31 cellular contexts compared by ENCODE assay signal in the genomic region with DNA sequence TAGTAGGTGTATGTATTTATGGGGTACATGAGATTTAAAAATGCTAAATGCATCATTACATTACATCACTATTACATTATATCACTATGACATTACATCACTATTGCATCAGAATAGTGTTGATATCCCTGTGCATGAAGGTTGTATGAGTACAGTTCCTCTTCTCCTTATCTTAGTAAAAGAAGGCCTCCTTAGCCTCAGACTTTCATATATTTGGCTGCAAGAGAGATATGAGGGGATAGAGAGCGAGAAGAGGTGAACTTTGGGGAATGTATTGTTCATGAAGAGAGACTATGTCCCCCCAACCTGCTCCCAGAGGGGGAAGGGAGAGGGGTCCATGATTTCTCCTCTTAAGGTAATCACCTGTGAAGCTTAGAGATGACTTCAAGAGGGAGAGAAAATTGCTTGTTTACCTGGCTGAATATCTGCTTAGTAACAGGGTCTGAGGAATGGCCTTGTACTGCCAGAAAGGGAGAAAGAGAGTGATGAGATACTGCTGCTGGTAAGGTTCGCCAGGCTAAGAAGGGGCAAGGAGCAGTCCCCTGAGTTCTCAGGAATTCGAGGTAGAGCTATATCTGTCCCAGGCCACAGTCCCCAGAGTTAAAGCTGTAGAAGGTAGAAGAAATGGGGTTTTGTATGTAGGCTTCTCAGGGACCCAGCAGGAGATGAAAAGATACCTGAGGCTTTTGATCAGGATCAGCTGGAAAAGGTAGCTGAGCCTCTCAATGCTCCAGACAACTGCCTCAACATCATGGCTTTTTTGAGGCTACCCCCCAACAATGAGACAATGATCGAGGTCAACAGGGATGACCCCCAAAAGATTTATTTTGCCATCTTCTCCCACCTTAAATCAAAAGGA.
DNase-seq lines count a peak whose midpoint lies in the region; ATAC-seq, FAIRE-seq and TF ChIP-seq lines count a peak whose summit lies in the region.
"Had no signal": no experiment of that assay in that cellular context is flagged by ENCODE, and none has a peak within 500 bp of the region (broad histone marks: within the 10 kb centered on the region; RNA-seq: fewer than 3 reads in every experiment).

No MANE protein-coding gene starts in this region.

- POLR2A ChIA-PET in K562 (lab: Yijun Ruan, JAX) = interaction anchor here (0.6 to 1.9 kb wide), 7 partner anchors 10 to 210 kb away, joined by 3 to 6 read pairs (median 4); partner anchors contain the start of gene ING3
- POLR2A ChIA-PET in naive thymus-derived CD8-positive, alpha-beta T cell (lab: Charles Lee) = no interaction called here

- H3K9me1 ChIP-seq in K562 (ENCODE audit: control insufficient read depth, insufficient read depth, low read length) = no peaks in the 10 kb centered on the region

- H4K20me1 ChIP-seq in Karpas-422 (ENCODE audit: insufficient read depth, low read depth, low read length) (no peaks in the 10 kb centered on the region), K562 (replicated peaks; ENCODE audit: control insufficient read depth, insufficient read depth, low read length) (no peaks in the 10 kb centered on the region)

- H3K4me1 ChIP-seq in Karpas-422 (ENCODE audit: low read length) = no peaks in the 10 kb centered on the region
- H3K4me1 ChIP-seq in K562 (replicated peaks in 1 of 2; ENCODE audit: control insufficient read depth in 2 of 2, insufficient read depth in 2 of 2, low read length in 2 of 2) = peaks cover 0 to 9% of the 10 kb centered on the region in 2 experiments; a peak in 2 of 5 replicates
- no peaks in the 10 kb centered on the region for H3K4me1 ChIP-seq in pancreas
- H3K4me1 ChIP-seq: A549, ascending aorta, suprapubic skin had no signal

- peak overlapping the region; percentile 86 for H3K27ac Mint-ChIP-seq in activated T-cell treated with anti-CD3 and anti-CD28 coated beads, Interleukin-2, amount 50 U/mL, for 72 hours
- H3K27ac Mint-ChIP-seq in naive thymus-derived CD8-positive, alpha-beta T cell = no peak overlapping the region
- no peak overlapping the region for H3K27ac Mint-ChIP-seq in activated CD8-positive, alpha-beta memory T cell treated with anti-CD3 and anti-CD28 coated beads, Interleukin-2, amount 10 ng/mL, durations not matched to agents 7 days and 5 days
- H3K27ac Mint-ChIP-seq: activated CD8-positive, alpha-beta T cell treated with anti-CD3 and anti-CD28 coated beads for 36 hours; activated naive CD8-positive, alpha-beta T cell treated with anti-CD3 and anti-CD28 coated beads, Interleukin-2, amount 10 ng/mL, durations not matched to agents 7 days and 5 days; CD4-positive, alpha-beta T cell; immature natural killer cell; stimulated activated effector memory CD8-positive, alpha-beta T cell treated with anti-CD3 and anti-CD28 coated beads, Interleukin-12 subunit alpha, Interleukin-12 subunit beta, amount 100 ng/mL, for 72 hours had no signal

- 0 out of 2 replicates have a peak, but pooled peaks have one; percentile 46 for TF ChIP-seq POLR2A in K562 (conservative IDR thresholded peaks at IDR 0.05)

- no peaks in the 10 kb centered on the region for H3K9me2 ChIP-seq in Karpas-422 (replicated peaks; ENCODE audit: insufficient read depth, low read length)

- 65% methylated on average over 4 of the region's 4 CpGs for WGBS in K562 (ENCODE audit: insufficient coverage, low coverage, missing lambda C conversion rate)
- WGBS in pancreas, 2 donors = 66 to 74% methylated on average over 4 of the region's 4 CpGs

- no peaks in the 10 kb centered on the region for H3K36me3 Mint-ChIP-seq in activated T-cell treated with anti-CD3 and anti-CD28 coated beads, Interleukin-2, amount 50 U/mL, for 72 hours (ENCODE audit: insufficient read depth in 2 of 2)
- H3K36me3 Mint-ChIP-seq in activated T-cell treated with anti-CD3 and anti-CD28 coated beads, Interleukin-2, amount 50 U/mL, for 4 hours (ENCODE audit: insufficient read depth) = no peaks in the 10 kb centered on the region
- H3K36me3 Mint-ChIP-seq in naive thymus-derived CD8-positive, alpha-beta T cell = no peaks in the 10 kb centered on the region
- no peaks in the 10 kb centered on the region for H3K36me3 Mint-ChIP-seq in activated CD8-positive, alpha-beta memory T cell treated with anti-CD3 and anti-CD28 coated beads, Interleukin-2, amount 10 ng/mL, durations not matched to agents 7 days and 5 days
- H3K36me3 Mint-ChIP-seq: activated naive CD8-positive, alpha-beta T cell treated with anti-CD3 and anti-CD28 coated beads, Interleukin-2, amount 10 ng/mL, durations not matched to agents 7 days and 5 days; immature natural killer cell; stimulated activated effector memory CD8-positive, alpha-beta T cell treated with anti-CD3 and anti-CD28 coated beads, Interleukin-12 subunit alpha, Interleukin-12 subunit beta, amount 100 ng/mL, for 72 hours had no signal

- no peaks in the 10 kb centered on the region for H3K4me1 Mint-ChIP-seq in activated T-cell treated with anti-CD3 and anti-CD28 coated beads, Interleukin-2, amount 50 U/mL, for 72 hours (ENCODE audit: low read depth)
- no peaks in the 10 kb centered on the region for H3K4me1 Mint-ChIP-seq in activated T-cell treated with anti-CD3 and anti-CD28 coated beads, Interleukin-2, amount 50 U/mL, for 4 hours (ENCODE audit: low read depth)
- H3K4me1 Mint-ChIP-seq in naive thymus-derived CD8-positive, alpha-beta T cell = peaks cover 0 to 10% (median 0%) of the 10 kb centered on the region in 4 donors
- no peaks in the 10 kb centered on the region for H3K4me1 Mint-ChIP-seq in activated CD8-positive, alpha-beta memory T cell treated with anti-CD3 and anti-CD28 coated beads, Interleukin-2, amount 10 ng/mL, durations not matched to agents 7 days and 5 days
- H3K4me1 Mint-ChIP-seq: activated naive CD8-positive, alpha-beta T cell treated with anti-CD3 and anti-CD28 coated beads, Interleukin-2, amount 10 ng/mL, durations not matched to agents 7 days and 5 days; immature natural killer cell; stimulated activated effector memory CD8-positive, alpha-beta T cell treated with anti-CD3 and anti-CD28 coated beads, Interleukin-12 subunit alpha, Interleukin-12 subunit beta, amount 100 ng/mL, for 72 hours had no signal

- H3K27me3 ChIP-seq in Karpas-422 (ENCODE audit: low read length) (no peaks in the 10 kb centered on the region), K562 (ENCODE audit: control insufficient read depth in 2 of 2, insufficient read depth in 2 of 2, low read length in 2 of 2) (no peaks in the 10 kb centered on the region), pancreas (no peaks in the 10 kb centered on the region)
- H3K27me3 ChIP-seq: ascending aorta, cardiac muscle cell, ovary, suprapubic skin had no signal

- TF ChIP-seq EP300 in K562 (IDR thresholded peaks at IDR 0.05; ENCODE audit: low read length) = peak; percentile 95

- no peak overlapping the region for H3K27ac ChIP-seq in Karpas-422 (ENCODE audit: low read length)
- H3K27ac ChIP-seq in K562 (ENCODE audit: extremely low read depth, low read depth, low read length) = peak overlapping the region; percentile 65
- no peak overlapping the region for H3K27ac ChIP-seq in pancreas
- H3K27ac ChIP-seq: A549, ascending aorta, cardiac muscle cell, epithelial cell of prostate, GM23248, HL-60, ovary, suprapubic skin had no signal

- FAIRE-seq in K562 (lab: Jason Lieb, UNC) (no peak), pancreas (lab: Jason Lieb, UNC) (no peak)
- FAIRE-seq: A549, colon had no signal

- H2AFZ ChIP-seq in Karpas-422 (ENCODE audit: low read length) (no peak overlapping the region), K562 (ENCODE audit: low read depth, low read length) (no peak overlapping the region)
- H2AFZ ChIP-seq: GM23248 had no signal

- H3K9me3 ChIP-seq in Karpas-422 (ENCODE audit: low read length) = no peaks in the 10 kb centered on the region
- H3K9me3 ChIP-seq in K562 (replicated peaks; ENCODE audit: control insufficient read depth, insufficient read depth, low read depth, low read length) = no peaks in the 10 kb centered on the region
- H3K9me3 ChIP-seq in pancreas = no peaks in the 10 kb centered on the region
- H3K9me3 ChIP-seq: A549, ascending aorta, ovary, suprapubic skin had no signal

- BruUV-seq in K562 (replicated peaks; lab: Mats Ljungman, UMichigan) = no TSS peak

- no peak; a peak in 1 of 4 replicates for TF ChIP-seq RAD21 in K562 (CRISPR knock-in tag; conservative IDR thresholded peaks at IDR 0.05 in 1 of 2, IDR thresholded peaks at IDR 0.05 in 1 of 2)

- in situ Hi-C loops in K562 (cut with MboI) = no loop called here

- intact Hi-C loops in K562 (cut with micrococcal nuclease) (no loop called here), pancreas (cut with DNase I) (no loop called here)

- TF ChIP-seq CTCF in K562 (IDR thresholded peaks at IDR 0.05 in 2 of 3, conservative IDR thresholded peaks at IDR 0.05 in 1 of 3; ENCODE audit: insufficient read depth in 2 of 3, low read depth in 1 of 3, low read length in 3 of 3) (no peak), pancreas (IDR thresholded peaks at IDR 0.05) (no peak)

- DNase-seq in activated T-cell treated with anti-CD3 and anti-CD28 coated beads, Interleukin-2, amount 50 U/mL, for 72 hours = no peak
- DNase-seq in activated T-cell treated with anti-CD3 and anti-CD28 coated beads, Interleukin-2, amount 50 U/mL, for 4 hours = no peak
- DNase-seq in Karpas-422 (peak; percentile 16), K562 (ENCODE audit: extremely low read depth in 1 of 4, low spot score in 3 of 4) (peak in 2 of 4 experiments; percentile 29 to 32), pancreas (no peak), NCI-H128 (lab: John Stamatoyannopoulos, UW; ENCODE audit: unreplicated experiment) (no peak)
- DNase-seq in naive thymus-derived CD8-positive, alpha-beta T cell = no peak
- DNase-seq in activated CD8-positive, alpha-beta memory T cell treated with anti-CD3 and anti-CD28 coated beads, Interleukin-2, amount 10 ng/mL, durations not matched to agents 7 days and 5 days = no peak
- DNase-seq: activated CD8-positive, alpha-beta T cell treated with anti-CD3 and anti-CD28 coated beads for 36 hours; activated naive CD8-positive, alpha-beta T cell treated with anti-CD3 and anti-CD28 coated beads, Interleukin-2, amount 10 ng/mL, durations not matched to agents 7 days and 5 days; CD4-positive, alpha-beta T cell; effector CD4-positive, alpha-beta T cell; EL; GM23248; immature natural killer cell; left cardiac atrium; NCI-H1048; NCI-H1694 treated with DMSO at 0.1 percent for 48 hours; NCI-H2171; NCI-H82; ovary; T-helper 2 cell had no signal

- no peak overlapping the region for H3K9ac ChIP-seq in Karpas-422 (ENCODE audit: low read length)
- peak overlapping the region in 1 of 2 experiments; percentile 47; a peak in 1 of 4 replicates for H3K9ac ChIP-seq in K562 (ENCODE audit: insufficient read depth in 1 of 2, low read depth in 2 of 2, low read length in 2 of 2)
- H3K9ac ChIP-seq: GM23248 had no signal

- H3K9me3 Mint-ChIP-seq in activated T-cell treated with anti-CD3 and anti-CD28 coated beads, Interleukin-2, amount 50 U/mL, for 72 hours = peaks cover 1 to 6% of the 10 kb centered on the region in 2 donors
- H3K9me3 Mint-ChIP-seq in activated T-cell treated with anti-CD3 and anti-CD28 coated beads, Interleukin-2, amount 50 U/mL, for 4 hours = peaks cover 5% of the 10 kb centered on the region
- peaks cover 0 to 4% (median 0%) of the 10 kb centered on the region in 9 donors for H3K9me3 Mint-ChIP-seq in naive thymus-derived CD8-positive, alpha-beta T cell
- no peaks in the 10 kb centered on the region for H3K9me3 Mint-ChIP-seq in activated CD8-positive, alpha-beta memory T cell treated with anti-CD3 and anti-CD28 coated beads, Interleukin-2, amount 10 ng/mL, durations not matched to agents 7 days and 5 days (ENCODE audit: low read depth)
- H3K9me3 Mint-ChIP-seq: activated CD8-positive, alpha-beta T cell treated with anti-CD3 and anti-CD28 coated beads for 36 hours; activated naive CD8-positive, alpha-beta T cell treated with anti-CD3 and anti-CD28 coated beads, Interleukin-2, amount 10 ng/mL, durations not matched to agents 7 days and 5 days; CD4-positive, alpha-beta T cell; stimulated activated effector memory CD8-positive, alpha-beta T cell treated with anti-CD3 and anti-CD28 coated beads, Interleukin-12 subunit alpha, Interleukin-12 subunit beta, amount 100 ng/mL, for 72 hours had no signal

- H3K36me3 ChIP-seq in Karpas-422 (ENCODE audit: insufficient read depth, low read length) (no peaks in the 10 kb centered on the region), K562 (ENCODE audit: control insufficient read depth, insufficient read depth, low read length) (peaks cover 88% of the 10 kb centered on the region), pancreas (no peaks in the 10 kb centered on the region)
- H3K36me3 ChIP-seq: cardiac muscle cell, ovary, suprapubic skin had no signal

- peak in 1 of 2 donors; percentile 35 for ATAC-seq in activated T-cell treated with anti-CD3 and anti-CD28 coated beads, Interleukin-2, amount 50 U/mL, for 72 hours (replicated peaks in 1 of 2)
- ATAC-seq in activated T-cell treated with anti-CD3 and anti-CD28 coated beads, Interleukin-2, amount 50 U/mL, for 4 hours = no peak
- ATAC-seq in K562 = peak; percentile 85
- ATAC-seq in pancreas = no peak
- no peak for ATAC-seq in naive thymus-derived CD8-positive, alpha-beta T cell
- no peak for ATAC-seq in activated CD8-positive, alpha-beta memory T cell treated with anti-CD3 and anti-CD28 coated beads, Interleukin-2, amount 10 ng/mL, durations not matched to agents 7 days and 5 days
- ATAC-seq: activated CD8-positive, alpha-beta T cell treated with anti-CD3 and anti-CD28 coated beads for 36 hours; left cardiac atrium; SK-N-SH treated with all-trans-retinoic acid at 6 μM for 48 hours; stimulated activated effector memory CD8-positive, alpha-beta T cell treated with anti-CD3 and anti-CD28 coated beads, Interleukin-12 subunit alpha, Interleukin-12 subunit beta, amount 100 ng/mL, for 72 hours had no signal

- no peak overlapping the region for H3K4me3 Mint-ChIP-seq in activated T-cell treated with anti-CD3 and anti-CD28 coated beads, Interleukin-2, amount 50 U/mL, for 72 hours
- H3K4me3 Mint-ChIP-seq in activated T-cell treated with anti-CD3 and anti-CD28 coated beads, Interleukin-2, amount 50 U/mL, for 4 hours = no peak overlapping the region
- H3K4me3 Mint-ChIP-seq in naive thymus-derived CD8-positive, alpha-beta T cell = no peak overlapping the region
- H3K4me3 Mint-ChIP-seq in activated CD8-positive, alpha-beta memory T cell treated with anti-CD3 and anti-CD28 coated beads, Interleukin-2, amount 10 ng/mL, durations not matched to agents 7 days and 5 days = no peak overlapping the region
- H3K4me3 Mint-ChIP-seq: activated CD8-positive, alpha-beta T cell treated with anti-CD3 and anti-CD28 coated beads for 36 hours; activated naive CD8-positive, alpha-beta T cell treated with anti-CD3 and anti-CD28 coated beads, Interleukin-2, amount 10 ng/mL, durations not matched to agents 7 days and 5 days; CD4-positive, alpha-beta T cell; immature natural killer cell; stimulated activated effector memory CD8-positive, alpha-beta T cell treated with anti-CD3 and anti-CD28 coated beads, Interleukin-12 subunit alpha, Interleukin-12 subunit beta, amount 100 ng/mL, for 72 hours had no signal

- H3K79me2 ChIP-seq in Karpas-422 (ENCODE audit: low read length) = no peaks in the 10 kb centered on the region
- peaks cover 16% of the 10 kb centered on the region; the same call in 2 of the 3 replicates for H3K79me2 ChIP-seq in K562 (ENCODE audit: control insufficient read depth, insufficient read depth, low read length)

- H3K4me2 ChIP-seq in Karpas-422 (ENCODE audit: low read depth, low read length, poor library complexity, severe bottlenecking) = no peak overlapping the region
- no peak overlapping the region for H3K4me2 ChIP-seq in K562 (ENCODE audit: insufficient read depth, low read length)
- H3K4me2 ChIP-seq: A549 had no signal

- H3K4me3 ChIP-seq in Karpas-422 (ENCODE audit: low read length) (no peak overlapping the region), K562 (no peak overlapping the region), pancreas (no peak overlapping the region)
- H3K4me3 ChIP-seq: A549, ascending aorta, cardiac muscle cell, GM23248, ovary, suprapubic skin had no signal

- CTCF ChIA-PET in K562 (lab: Yijun Ruan, JAX; ENCODE audit: low intra/inter-chr PET ratio) = no interaction called here
- CTCF ChIA-PET in activated CD8-positive, alpha-beta memory T cell treated with anti-CD3 and anti-CD28 coated beads, Interleukin-2, amount 10 ng/mL, durations not matched to agents 7 days and 5 days (lab: Charles Lee) = no interaction called here

- peaks cover 46% of the 10 kb centered on the region for H3K27me3 Mint-ChIP-seq in activated T-cell treated with anti-CD3 and anti-CD28 coated beads, Interleukin-2, amount 50 U/mL, for 72 hours (ENCODE audit: low read depth)
- H3K27me3 Mint-ChIP-seq in activated T-cell treated with anti-CD3 and anti-CD28 coated beads, Interleukin-2, amount 50 U/mL, for 4 hours (ENCODE audit: low read depth) = peaks cover 11% of the 10 kb centered on the region
- H3K27me3 Mint-ChIP-seq in naive thymus-derived CD8-positive, alpha-beta T cell = peaks cover 0 to 16% (median 3%) of the 10 kb centered on the region in 5 donors
- peaks cover 20% of the 10 kb centered on the region for H3K27me3 Mint-ChIP-seq in activated CD8-positive, alpha-beta memory T cell treated with anti-CD3 and anti-CD28 coated beads, Interleukin-2, amount 10 ng/mL, durations not matched to agents 7 days and 5 days
